Comparison of ENCODE assay signal across 9 cellular contexts in the genomic region with DNA sequence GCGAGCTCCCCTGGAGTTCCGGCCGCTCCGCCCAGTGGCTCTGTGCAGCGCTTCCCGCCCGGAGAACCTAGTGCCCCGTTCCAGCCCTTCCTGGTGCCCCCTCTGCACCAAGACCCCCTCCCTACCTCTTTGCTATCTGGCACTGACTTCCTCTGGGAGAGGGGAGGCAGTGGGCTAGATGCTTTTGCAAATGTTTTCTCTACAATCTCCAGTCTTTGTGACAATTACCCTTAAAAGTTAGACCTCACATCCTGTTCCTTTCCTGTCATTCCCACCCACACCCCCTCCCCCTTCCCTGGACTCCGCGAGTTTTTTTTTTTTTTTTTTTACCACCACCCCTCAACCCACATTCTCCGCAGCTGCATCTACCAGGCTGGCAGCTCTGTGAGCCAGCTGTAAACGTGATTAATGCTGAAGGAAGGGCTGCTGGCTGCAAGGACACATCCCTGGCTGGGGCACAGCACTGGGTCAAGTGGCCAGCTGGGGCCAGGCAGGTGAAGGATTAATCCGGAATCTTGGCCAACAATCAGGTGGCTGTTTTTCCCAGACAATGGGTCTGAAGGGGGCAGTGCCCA.
DNase-seq lines count a peak whose midpoint lies in the region; ATAC-seq and TF ChIP-seq lines count a peak whose summit lies in the region.
"Had no signal": no experiment of that assay in that cellular context is flagged by ENCODE, and none has a peak within 500 bp of the region (broad histone marks: within the 10 kb centered on the region; RNA-seq: fewer than 3 reads in every experiment).

No MANE protein-coding gene starts in this region.

- H4K91ac ChIP-seq in neuronal stem cell (ENCODE audit: low read depth, low read length, poor library complexity), result no peak overlapping the region

- no peak overlapping the region for H4K8ac ChIP-seq in neuronal stem cell (ENCODE audit: low read depth, low read length)

- H3K27me3 ChIP-seq in HAP-1 (ENCODE audit: low read depth) (0 out of 2 replicates have a peak, but pooled peaks cover 2% of the 10 kb centered on the region), neuronal stem cell (ENCODE audit: control insufficient read depth in 3 of 3, insufficient read depth in 3 of 3, low read depth in 1 of 3, low read length in 3 of 3) (peaks cover 0 to 2% (median 0%) of the 10 kb centered on the region in 3 experiments), ascending aorta (peaks cover 9% of the 10 kb centered on the region)

- H3K23ac ChIP-seq in neuronal stem cell (ENCODE audit: low read depth, low read length, poor library complexity), result no peak overlapping the region

- peaks cover 11% of the 10 kb centered on the region for H3K4me1 ChIP-seq in HAP-1
- H3K4me1 ChIP-seq in neuronal stem cell (ENCODE audit: control insufficient read depth in 2 of 2, insufficient read depth in 1 of 2, low read depth in 1 of 2, low read length in 2 of 2), result peaks cover 7 to 17% of the 10 kb centered on the region in 2 donors
- H3K4me1 ChIP-seq in ascending aorta, result peaks cover 4 to 8% of the 10 kb centered on the region in 2 donors

- H3K36me3 ChIP-seq in HAP-1 (replicated peaks) (no peaks in the 10 kb centered on the region), neuronal stem cell (replicated peaks in 1 of 2; ENCODE audit: control insufficient read depth in 2 of 2, insufficient read depth in 2 of 2, low read length in 2 of 2) (no peaks in the 10 kb centered on the region), ascending aorta (no peaks in the 10 kb centered on the region)

- no peak overlapping the region for H3K9ac ChIP-seq in neuronal stem cell (ENCODE audit: low read depth, low read length, poor library complexity)

- no peak overlapping the region for H3K18ac ChIP-seq in neuronal stem cell (ENCODE audit: low read length)

- H2BK5ac ChIP-seq in neuronal stem cell (ENCODE audit: low read length), result peak overlapping the region; percentile 72

- in situ Hi-C loops in HAP-1 (cut with MboI; ENCODE audit: low sequenced_read_pairs), result no loop called here
- in situ Hi-C loops in G401 (cut with HindIII; ENCODE audit: low sequenced_read_pairs), result no loop called here

- DNase-seq in HAP-1 (ENCODE audit: low spot score in 2 of 2), result no peak
- DNase-seq in NCI-H510A treated with DMSO at 0.1 percent for 48 hours (lab: John Stamatoyannopoulos, UW), result peak; percentile 70
- DNase-seq in cerebellum (ENCODE audit: low spot score), result peak; percentile 35
- DNase-seq in neuronal stem cell (ENCODE audit: low spot score), result no peak
- DNase-seq in NCI-H2107 (lab: John Stamatoyannopoulos, UW), result no peak
- DNase-seq in G401 (ENCODE audit: low spot score), result no peak
- DNase-seq in ascending aorta (ENCODE audit: low spot score in 2 of 2), result no peak

- H2BK12ac ChIP-seq in neuronal stem cell (ENCODE audit: low read length), result no peak overlapping the region

- H3K4ac ChIP-seq in neuronal stem cell (ENCODE audit: low read length), result no peak overlapping the region

- no CpG with 5 or more reads among the region's 13 CpGs for WGBS in neuronal stem cell (ENCODE audit: extremely low coverage in 2 of 2, insufficient read length in 2 of 2, insufficient replicate concordance in 1 of 2), 2 donors

- no peaks in the 10 kb centered on the region for H3K9me3 ChIP-seq in HAP-1
- no peaks in the 10 kb centered on the region for H3K9me3 ChIP-seq in neuronal stem cell (replicated peaks in 1 of 2; ENCODE audit: control insufficient read depth in 2 of 2, insufficient read depth in 1 of 2, low read depth in 1 of 2, low read length in 2 of 2)
- no peaks in the 10 kb centered on the region for H3K9me3 ChIP-seq in ascending aorta

- no peak overlapping the region for H2BK15ac ChIP-seq in neuronal stem cell (ENCODE audit: low read length)

- no peak for ATAC-seq in HG03432 (IDR thresholded peaks at IDR 0.05; ENCODE audit: unreplicated experiment)
- ATAC-seq: K562 had no signal

- H3K14ac ChIP-seq in neuronal stem cell (ENCODE audit: low read length), result no peak overlapping the region

- no peak overlapping the region for H2BK120ac ChIP-seq in neuronal stem cell (ENCODE audit: low read depth, low read length)

- no peak for TF ChIP-seq CTCF in ascending aorta (IDR thresholded peaks at IDR 0.05)

- peak overlapping the region; percentile 90 for H3K4me2 ChIP-seq in neuronal stem cell (ENCODE audit: insufficient read depth, low read length, poor library complexity, severe bottlenecking)

- H3K27ac ChIP-seq in neuronal stem cell (replicated peaks; ENCODE audit: low read length) (peak overlapping the region; percentile 92), ascending aorta (no peak overlapping the region)

- H3K4me3 ChIP-seq in HAP-1 (peak overlapping the region; percentile 23), neuronal stem cell (ENCODE audit: low read length in 2 of 2) (peak overlapping the region; percentile 62 to 73), ascending aorta (peak overlapping the region in 1 of 2 donors; percentile 36)
- H3K4me3 ChIP-seq: K562 had no signal

- H2AK5ac ChIP-seq in neuronal stem cell (ENCODE audit: low read depth, low read length), result no peak overlapping the region

- H2AFZ ChIP-seq in neuronal stem cell (ENCODE audit: low read length), result peak overlapping the region; percentile 98

- intact Hi-C loops in ascending aorta (cut with DNase I), result no loop called here

- no peaks in the 10 kb centered on the region for H3K79me1 ChIP-seq in neuronal stem cell (ENCODE audit: low read depth, low read length)

Comparison
In these comparisons a context has a peak if more than half of its experiments do, and no peak if none do; other contexts are left out.
1. DNase-seq: peak in NCI-H510A treated with DMSO at 0.1 percent for 48 hours (single experiment) and cerebellum (single experiment); none in HAP-1 (0 of 2), neuronal stem cell (single experiment), NCI-H2107 (single experiment), G401 (single experiment) and ascending aorta (0 of 2).